1 cellular context compared by ENCODE assay signal in the genomic region with DNA sequence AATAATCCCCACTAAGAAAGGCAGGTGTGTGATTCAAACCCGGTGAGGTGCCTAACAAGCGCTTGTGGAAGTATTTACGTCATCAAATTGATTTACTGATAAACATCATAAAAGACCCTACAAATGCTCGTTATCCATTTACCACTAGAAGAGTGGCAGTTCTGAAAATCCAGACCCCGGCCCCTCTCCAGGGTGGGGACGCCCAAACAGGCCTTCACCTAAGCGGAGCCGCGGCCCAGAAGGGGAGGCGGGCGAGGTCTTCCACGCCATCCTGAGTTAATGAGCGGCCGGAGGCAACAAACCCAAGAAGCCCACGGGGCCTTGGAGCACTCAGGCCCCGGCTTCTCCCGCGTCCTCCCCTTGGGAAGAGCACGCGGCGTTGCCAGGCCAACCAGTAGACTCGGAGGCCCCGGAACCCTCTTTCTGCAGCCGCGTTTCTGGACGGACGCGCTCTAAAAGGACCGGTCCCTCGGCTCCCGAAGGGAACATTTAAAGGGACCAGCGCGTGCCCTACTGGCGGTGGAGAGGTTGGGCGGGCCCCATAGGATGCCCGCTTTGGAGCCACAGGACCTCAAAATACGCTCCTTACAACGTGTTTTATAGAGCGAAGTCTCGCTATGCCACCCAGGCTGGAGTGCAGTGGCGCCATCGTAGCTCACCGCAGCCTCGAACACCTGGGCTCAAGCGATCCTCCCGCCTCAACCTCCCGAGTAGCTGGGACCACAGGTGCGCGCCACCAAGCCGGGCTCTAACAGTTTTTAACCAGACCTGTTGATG.
A peak's percentile ranks its signal among the peaks of the same experiment; 100 is the strongest.
TF ChIP-seq lines count a peak whose summit lies in the region.

No MANE protein-coding gene starts in this region.

TF ChIP-seq in SK-N-SH, 30 proteins besides CTCF, POLR2A, EP300 and RAD21 (continued from another document):
- TF ChIP-seq, protein P1, sequence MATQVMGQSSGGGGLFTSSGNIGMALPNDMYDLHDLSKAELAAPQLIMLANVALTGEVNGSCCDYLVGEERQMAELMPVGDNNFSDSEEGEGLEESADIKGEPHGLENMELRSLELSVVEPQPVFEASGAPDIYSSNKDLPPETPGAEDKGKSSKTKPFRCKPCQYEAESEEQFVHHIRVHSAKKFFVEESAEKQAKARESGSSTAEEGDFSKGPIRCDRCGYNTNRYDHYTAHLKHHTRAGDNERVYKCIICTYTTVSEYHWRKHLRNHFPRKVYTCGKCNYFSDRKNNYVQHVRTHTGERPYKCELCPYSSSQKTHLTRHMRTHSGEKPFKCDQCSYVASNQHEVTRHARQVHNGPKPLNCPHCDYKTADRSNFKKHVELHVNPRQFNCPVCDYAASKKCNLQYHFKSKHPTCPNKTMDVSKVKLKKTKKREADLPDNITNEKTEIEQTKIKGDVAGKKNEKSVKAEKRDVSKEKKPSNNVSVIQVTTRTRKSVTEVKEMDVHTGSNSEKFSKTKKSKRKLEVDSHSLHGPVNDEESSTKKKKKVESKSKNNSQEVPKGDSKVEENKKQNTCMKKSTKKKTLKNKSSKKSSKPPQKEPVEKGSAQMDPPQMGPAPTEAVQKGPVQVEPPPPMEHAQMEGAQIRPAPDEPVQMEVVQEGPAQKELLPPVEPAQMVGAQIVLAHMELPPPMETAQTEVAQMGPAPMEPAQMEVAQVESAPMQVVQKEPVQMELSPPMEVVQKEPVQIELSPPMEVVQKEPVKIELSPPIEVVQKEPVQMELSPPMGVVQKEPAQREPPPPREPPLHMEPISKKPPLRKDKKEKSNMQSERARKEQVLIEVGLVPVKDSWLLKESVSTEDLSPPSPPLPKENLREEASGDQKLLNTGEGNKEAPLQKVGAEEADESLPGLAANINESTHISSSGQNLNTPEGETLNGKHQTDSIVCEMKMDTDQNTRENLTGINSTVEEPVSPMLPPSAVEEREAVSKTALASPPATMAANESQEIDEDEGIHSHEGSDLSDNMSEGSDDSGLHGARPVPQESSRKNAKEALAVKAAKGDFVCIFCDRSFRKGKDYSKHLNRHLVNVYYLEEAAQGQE (IDR thresholded peaks at IDR 0.05; ENCODE audit: low read depth, low read length), result peak; percentile 57; the same call in 1 of the 2 replicates
- TF ChIP-seq, protein P2, sequence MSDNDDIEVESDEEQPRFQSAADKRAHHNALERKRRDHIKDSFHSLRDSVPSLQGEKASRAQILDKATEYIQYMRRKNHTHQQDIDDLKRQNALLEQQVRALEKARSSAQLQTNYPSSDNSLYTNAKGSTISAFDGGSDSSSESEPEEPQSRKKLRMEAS (IDR thresholded peaks at IDR 0.05; ENCODE audit: low read depth), result peak; percentile 96
- TF ChIP-seq RXRA (IDR thresholded peaks at IDR 0.05; ENCODE audit: borderline replicate concordance, low read depth), result no peak
- peak; percentile 93 for TF ChIP-seq SIN3A (IDR thresholded peaks at IDR 0.05; ENCODE audit: borderline replicate concordance, low read depth, low read length)
- TF ChIP-seq YY1 (IDR thresholded peaks at IDR 0.05; ENCODE audit: low read depth), result 0 out of 2 replicates have a peak, but pooled peaks have one; percentile 23
- TF ChIP-seq EZH2phosphoT487 (IDR thresholded peaks at IDR 0.05; ENCODE audit: borderline replicate concordance, low read depth), result no peak
- peak; percentile 86 for TF ChIP-seq CHD2 (IDR thresholded peaks at IDR 0.05; ENCODE audit: low read length, partially characterized antibody)
- no peak for TF ChIP-seq ZBTB33 (IDR thresholded peaks at IDR 0.05; ENCODE audit: borderline replicate concordance, low read depth)
- TF ChIP-seq JUND (IDR thresholded peaks at IDR 0.05), result no peak
- no peak for TF ChIP-seq NRF1 (IDR thresholded peaks at IDR 0.05; ENCODE audit: low read depth, low read length)
- TF ChIP-seq IRF3 (IDR thresholded peaks at IDR 0.05; ENCODE audit: low read depth, low read length), result peak; percentile 35; the same call in 1 of the 2 replicates
- TF ChIP-seq FOXM1 (IDR thresholded peaks at IDR 0.05; ENCODE audit: low read depth), result no peak
- TF ChIP-seq PBX3 (IDR thresholded peaks at IDR 0.05), result peak; percentile 29; the same call in 1 of the 2 replicates
- TF ChIP-seq TAF1 (IDR thresholded peaks at IDR 0.05; ENCODE audit: borderline replicate concordance, low read depth, low read length), result peak; percentile 90
- no peak for TF ChIP-seq GATA2 (CRISPR knock-in tag; IDR thresholded peaks at IDR 0.05)
- peak; percentile 49; the same call in 1 of the 2 replicates for TF ChIP-seq POLR2AphosphoS5 (IDR thresholded peaks at IDR 0.05; ENCODE audit: low read depth, low read length)
- peak; percentile 95 for TF ChIP-seq MXI1 (IDR thresholded peaks at IDR 0.05; ENCODE audit: low read depth, low read length)
- no peak for TF ChIP-seq FOSL2 (IDR thresholded peaks at IDR 0.05; ENCODE audit: borderline replicate concordance, low read depth)
- no peak; the same call in 1 of the 2 replicates for TF ChIP-seq FOXJ3 (CRISPR knock-in tag; IDR thresholded peaks at IDR 0.05)
- TF ChIP-seq MEF2A (IDR thresholded peaks at IDR 0.05; ENCODE audit: borderline replicate concordance, low read depth), result no peak
